Comparison of ENCODE assay signal across 13 cellular contexts in the genomic region with DNA sequence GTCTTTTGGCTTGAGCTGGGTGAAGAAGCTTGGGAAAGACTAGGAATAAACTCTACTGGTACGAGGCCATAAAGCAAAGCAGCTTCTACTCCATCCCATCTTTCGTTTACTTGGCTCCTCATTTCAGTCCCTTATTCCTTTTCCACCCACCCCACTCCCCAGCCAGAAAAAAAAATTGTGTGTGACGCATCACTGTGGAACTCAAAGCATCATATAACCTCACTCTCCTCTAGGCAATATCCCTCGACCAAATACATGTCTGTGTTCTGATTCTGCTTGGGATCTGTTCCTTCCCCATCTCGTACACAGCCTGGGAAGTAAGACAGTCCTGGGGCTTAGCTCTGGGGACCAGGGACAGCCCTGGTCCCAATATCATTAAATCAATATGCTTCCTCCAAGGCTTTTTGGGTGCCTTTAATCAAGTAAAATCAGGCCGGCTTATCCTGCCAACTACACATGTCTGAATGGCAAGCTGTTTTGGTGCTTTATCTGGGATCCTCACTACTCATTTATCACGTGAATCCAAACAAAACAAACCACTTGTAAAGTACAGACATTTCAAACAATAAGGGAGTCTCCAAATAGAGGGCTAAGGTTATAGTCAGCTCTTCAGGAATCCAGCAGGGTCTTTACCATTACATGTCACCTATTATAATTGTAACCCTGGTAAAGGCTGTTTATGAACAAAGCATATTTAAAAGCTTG. TPM values are rescaled to one million over a fixed set of nuclear protein-coding genes. Genes with fewer than 3 reads are reported as not detected.
DNase-seq lines count a peak whose midpoint lies in the region; ATAC-seq and FAIRE-seq lines count a peak whose summit lies in the region.
"Had no signal": no experiment of that assay in that cellular context is flagged by ENCODE, and none has a peak within 500 bp of the region (broad histone marks: within the 10 kb centered on the region; RNA-seq: fewer than 3 reads in every experiment).

No MANE protein-coding gene starts in this region.

- H3K27me3 Mint-ChIP-seq in activated CD8-positive, alpha-beta memory T cell treated with anti-CD3 and anti-CD28 coated beads, Interleukin-2, amount 10 ng/mL, durations not matched to agents 7 days and 5 days: no peaks in the 10 kb centered on the region

- H3K4me3 ChIP-seq in adipocyte (ENCODE audit: low read length): no peak overlapping the region
- H3K4me3 ChIP-seq: ascending aorta, vagina had no signal

- ATAC-seq in left colon (no peak), HG02678 (IDR thresholded peaks at IDR 0.05; ENCODE audit: unreplicated experiment) (no peak)
- ATAC-seq in activated CD8-positive, alpha-beta memory T cell treated with anti-CD3 and anti-CD28 coated beads, Interleukin-2, amount 10 ng/mL, durations not matched to agents 7 days and 5 days: no peak

- intact Hi-C loops in left colon (cut with DNase I, micrococcal nuclease): loop anchor here in 1 of 2 donors (5.0 kb wide), 1 partner anchor 297 kb away; no protein-coding TSS in a partner anchor

- no peaks in the 10 kb centered on the region for H3K9me3 ChIP-seq in adipocyte (ENCODE audit: control insufficient read depth, low read length)
- H3K9me3 ChIP-seq: ascending aorta, vagina had no signal

- no peak overlapping the region for H3K27ac Mint-ChIP-seq in activated CD8-positive, alpha-beta memory T cell treated with anti-CD3 and anti-CD28 coated beads, Interleukin-2, amount 10 ng/mL, durations not matched to agents 7 days and 5 days
- H3K27ac Mint-ChIP-seq: nephron; T-helper 2 cell treated with Interferon-gamma antibody and Interleukin-4, amounts not matched to agents 5 μg/mL and 100 μg/mL, for 36 hours had no signal

- H3K9me3 Mint-ChIP-seq in activated CD8-positive, alpha-beta memory T cell treated with anti-CD3 and anti-CD28 coated beads, Interleukin-2, amount 10 ng/mL, durations not matched to agents 7 days and 5 days (ENCODE audit: low read depth): no peaks in the 10 kb centered on the region
- H3K9me3 Mint-ChIP-seq: nephron had no signal

- CTCF ChIA-PET in activated CD8-positive, alpha-beta memory T cell treated with anti-CD3 and anti-CD28 coated beads, Interleukin-2, amount 10 ng/mL, durations not matched to agents 7 days and 5 days (lab: Charles Lee): interaction anchor here (0.8 to 3.8 kb wide), 19 partner anchors 15 to 343 kb away, joined by 3 to 28 read pairs (median 5); a partner anchor contains a TSS

- no peak overlapping the region for H3K4me3 Mint-ChIP-seq in activated CD8-positive, alpha-beta memory T cell treated with anti-CD3 and anti-CD28 coated beads, Interleukin-2, amount 10 ng/mL, durations not matched to agents 7 days and 5 days
- H3K4me3 Mint-ChIP-seq: nephron; T-helper 2 cell treated with Interferon-gamma antibody and Interleukin-4, amounts not matched to agents 5 μg/mL and 100 μg/mL, for 36 hours had no signal

- peaks cover 85% of the 10 kb centered on the region for H3K4me1 Mint-ChIP-seq in activated CD8-positive, alpha-beta memory T cell treated with anti-CD3 and anti-CD28 coated beads, Interleukin-2, amount 10 ng/mL, durations not matched to agents 7 days and 5 days

- peak; percentile 67 for DNase-seq in ACHN
- DNase-seq in HT1080 (ENCODE audit: low read depth): peak; percentile 93
- peak; percentile 70 for DNase-seq in adipocyte (ENCODE audit: low read depth)
- peak; percentile 88 for DNase-seq in islet precursor cell
- no peak for DNase-seq in left colon
- DNase-seq in activated CD8-positive, alpha-beta memory T cell treated with anti-CD3 and anti-CD28 coated beads, Interleukin-2, amount 10 ng/mL, durations not matched to agents 7 days and 5 days: no peak
- no peak for DNase-seq in frontal cortex (ENCODE audit: low spot score in 2 of 2)

- H3K9ac ChIP-seq in adipocyte (ENCODE audit: low read length): peak overlapping the region; percentile 46

- no peaks in the 10 kb centered on the region for H3K36me3 ChIP-seq in adipocyte (ENCODE audit: control insufficient read depth, insufficient read depth, low read length, severe bottlenecking)
- H3K36me3 ChIP-seq: ascending aorta, vagina had no signal

- peaks cover 14% of the 10 kb centered on the region for H3K4me1 ChIP-seq in adipocyte (ENCODE audit: control insufficient read depth, insufficient read depth, low read length)
- H3K4me1 ChIP-seq: ascending aorta had no signal

- peaks cover 27% of the 10 kb centered on the region for H3K36me3 Mint-ChIP-seq in activated CD8-positive, alpha-beta memory T cell treated with anti-CD3 and anti-CD28 coated beads, Interleukin-2, amount 10 ng/mL, durations not matched to agents 7 days and 5 days

- H3K27me3 ChIP-seq in adipocyte (replicated peaks; ENCODE audit: control insufficient read depth, insufficient read depth, low read length): no peaks in the 10 kb centered on the region
- H3K27me3 ChIP-seq: ascending aorta, vagina had no signal

- no peak for FAIRE-seq in frontal cortex (lab: Jason Lieb, UNC)
- FAIRE-seq: GM18507 had no signal

- in situ Hi-C loops in ACHN (cut with HindIII; ENCODE audit: low pct_ligation_motif_present, low pct_unique_long_range_greater_than_20kb, low sequenced_read_pairs): no loop called here

RNA-seq across cellular contexts. Expression of a gene that starts 4.4 kb away (rescaled TPM):
- 3.8 and 4.2 TPM in 2 replicates for total RNA-seq in HT1080 (2014; rRNA removed; shearing (Covaris generic))
- 2.3 and 2.6 TPM in 2 replicates for polyA plus RNA-seq in HT1080 (2015; cell fraction: cytosol; rRNA removed)
- polyA plus RNA-seq in HT1080 (2015; cell fraction: nucleus; rRNA removed): 7.6 and 8.9 TPM in 2 replicates
- total RNA-seq in left colon (1 to 10 TPM; 6.9 to 7.8 TPM), frontal cortex (65.6 TPM)
- 10 to 100 TPM; 16.7 to 21.1 TPM for total RNA-seq in activated CD8-positive, alpha-beta memory T cell treated with anti-CD3 and anti-CD28 coated beads, Interleukin-2, amount 10 ng/mL, durations not matched to agents 7 days and 5 days

Comparison
In these comparisons a context has a peak if more than half of its experiments do, and no peak if none do; other contexts are left out.
1. DNase-seq: peak in ACHN (single experiment), HT1080 (single experiment), adipocyte (single experiment) and islet precursor cell (single experiment); none in left colon (0 of 2), activated CD8-positive, alpha-beta memory T cell treated with anti-CD3 and anti-CD28 coated beads, Interleukin-2, amount 10 ng/mL, durations not matched to agents 7 days and 5 days (single experiment) and frontal cortex (0 of 2).